Comparison of ENCODE assay signal across 23 cellular contexts in the genomic region with DNA sequence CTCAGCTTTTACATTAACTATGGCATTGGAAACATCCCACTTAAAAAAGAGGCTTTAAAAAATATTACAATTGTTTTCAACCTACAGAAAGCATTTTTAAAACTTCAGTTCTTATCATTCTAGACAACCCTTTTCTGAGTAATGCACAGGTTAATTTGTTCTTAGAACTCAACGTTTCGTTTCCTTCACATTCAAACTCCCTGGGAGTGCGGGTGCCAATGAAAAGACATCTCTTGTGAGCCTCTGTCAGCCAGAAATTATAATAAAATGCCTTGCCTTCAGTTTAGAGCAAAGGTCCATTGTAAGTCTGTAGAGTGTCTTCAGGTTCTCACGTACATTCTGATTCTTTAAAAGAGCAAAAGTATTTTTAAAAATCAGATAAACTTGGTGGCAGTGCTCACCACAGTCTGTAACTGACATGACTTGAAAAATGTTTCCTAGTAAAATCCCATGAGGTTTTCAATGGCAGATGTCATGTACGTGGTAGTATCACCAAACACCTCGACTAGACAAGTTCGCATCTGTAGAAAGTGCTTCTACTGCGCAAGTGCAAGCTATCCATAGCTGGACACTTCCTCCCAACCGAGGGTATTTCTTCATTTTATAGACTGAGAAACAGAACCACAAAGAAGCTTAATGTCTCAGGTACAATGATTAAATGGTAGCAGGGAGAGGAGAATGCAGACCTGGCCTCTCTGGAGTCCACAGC.
"Had no signal": no experiment of that assay in that cellular context is flagged by ENCODE, and none has a peak within 500 bp of the region (broad histone marks: within the 10 kb centered on the region; RNA-seq: fewer than 3 reads in every experiment).

No MANE protein-coding gene starts in this region.

- H3K27me3 Mint-ChIP-seq: naive thymus-derived CD4-positive, alpha-beta T cell; stimulated activated memory B cell treated with anti-CD40 and anti-IgM and Interleukin-4, amounts not matched to agents 10 μg/mL and 1 μg/mL and 100 μg/mL, for 72 hours; stimulated activated naive CD8-positive, alpha-beta T cell treated with anti-CD3 and anti-CD28 coated beads, Interleukin-15, Interleukin-2, amounts not matched to agents 100 ng/mL and 50 ng/mL, for 24 hours had no signal

- ATAC-seq: gastroesophageal sphincter; left lobe of liver; naive thymus-derived CD4-positive, alpha-beta T cell; stimulated activated memory B cell treated with anti-CD40 and anti-IgM and Interleukin-4, amounts not matched to agents 10 μg/mL and 1 μg/mL and 100 μg/mL, for 72 hours; upper lobe of right lung had no signal

- H3K4me3 Mint-ChIP-seq: nephron progenitor cell; stimulated activated memory B cell treated with anti-CD40 and anti-IgM and Interleukin-4, amounts not matched to agents 10 μg/mL and 1 μg/mL and 100 μg/mL, for 72 hours; stimulated activated naive CD8-positive, alpha-beta T cell treated with anti-CD3 and anti-CD28 coated beads, Interleukin-15, Interleukin-2, amounts not matched to agents 100 ng/mL and 50 ng/mL, for 24 hours had no signal

- H3K4me1 ChIP-seq: esophagus squamous epithelium, gastroesophageal sphincter, parathyroid adenoma, prostate gland, right lobe of liver, tibial nerve, upper lobe of right lung, vagina had no signal

- H3K27ac ChIP-seq: epithelial cell of prostate, esophagus squamous epithelium, gastroesophageal sphincter, parathyroid adenoma, prostate gland, right lobe of liver, tibial nerve, upper lobe of right lung, vagina had no signal

- H3K4me1 Mint-ChIP-seq: nephron progenitor cell had no signal

- H3K27me3 ChIP-seq: esophagus squamous epithelium, gastroesophageal sphincter, right lobe of liver, tibial nerve, upper lobe of right lung, vagina had no signal

- H3K36me3 ChIP-seq: esophagus squamous epithelium, prostate gland, right lobe of liver, tibial nerve, upper lobe of right lung, vagina had no signal

- H3K79me2 ChIP-seq: parathyroid adenoma had no signal

- H2AFZ ChIP-seq: parathyroid adenoma had no signal

- H3K4me3 ChIP-seq: esophagus squamous epithelium, gastroesophageal sphincter, prostate gland, right lobe of liver, tibial nerve, upper lobe of right lung, vagina had no signal

- H3K27ac Mint-ChIP-seq: nephron progenitor cell; stimulated activated memory B cell treated with anti-CD40 and anti-IgM and Interleukin-4, amounts not matched to agents 10 μg/mL and 1 μg/mL and 100 μg/mL, for 72 hours; stimulated activated naive CD8-positive, alpha-beta T cell treated with anti-CD3 and anti-CD28 coated beads, Interleukin-15, Interleukin-2, amounts not matched to agents 100 ng/mL and 50 ng/mL, for 24 hours had no signal

- H3K36me3 Mint-ChIP-seq: stimulated activated memory B cell treated with anti-CD40 and anti-IgM and Interleukin-4, amounts not matched to agents 10 μg/mL and 1 μg/mL and 100 μg/mL, for 72 hours had no signal

- DNase-seq: effector memory CD4-positive, alpha-beta T cell; esophagus squamous epithelium; foreskin fibroblast; glutamatergic neuron; islet precursor cell; mammary epithelial cell; naive thymus-derived CD4-positive, alpha-beta T cell; nephron progenitor cell; retina; right lobe of liver; stimulated activated CD4-positive, alpha-beta T cell treated with anti-CD3 and anti-CD28 coated beads, Interleukin-15, amount 100 ng/mL, for 24 hours; stimulated activated CD4-positive, alpha-beta T cell treated with anti-CD3 and anti-CD28 coated beads, Interleukin-1b, Interleukin-23, amount 100 ng/mL, for 48 hours; stimulated activated CD4-positive, alpha-beta T cell treated with anti-CD3 and anti-CD28 coated beads, Interleukin-4, amount 100 ng/mL, for 24 hours; upper lobe of right lung had no signal

- H3K9me3 ChIP-seq: esophagus squamous epithelium, gastroesophageal sphincter, prostate gland, right lobe of liver, tibial nerve, upper lobe of right lung, vagina had no signal

- H3K9ac ChIP-seq: parathyroid adenoma had no signal

- H3K9me3 Mint-ChIP-seq: stimulated activated memory B cell treated with anti-CD40 and anti-IgM and Interleukin-4, amounts not matched to agents 10 μg/mL and 1 μg/mL and 100 μg/mL, for 72 hours; stimulated activated naive CD8-positive, alpha-beta T cell treated with anti-CD3 and anti-CD28 coated beads, Interleukin-15, Interleukin-2, amounts not matched to agents 100 ng/mL and 50 ng/mL, for 24 hours had no signal
